In the genomic region with DNA sequence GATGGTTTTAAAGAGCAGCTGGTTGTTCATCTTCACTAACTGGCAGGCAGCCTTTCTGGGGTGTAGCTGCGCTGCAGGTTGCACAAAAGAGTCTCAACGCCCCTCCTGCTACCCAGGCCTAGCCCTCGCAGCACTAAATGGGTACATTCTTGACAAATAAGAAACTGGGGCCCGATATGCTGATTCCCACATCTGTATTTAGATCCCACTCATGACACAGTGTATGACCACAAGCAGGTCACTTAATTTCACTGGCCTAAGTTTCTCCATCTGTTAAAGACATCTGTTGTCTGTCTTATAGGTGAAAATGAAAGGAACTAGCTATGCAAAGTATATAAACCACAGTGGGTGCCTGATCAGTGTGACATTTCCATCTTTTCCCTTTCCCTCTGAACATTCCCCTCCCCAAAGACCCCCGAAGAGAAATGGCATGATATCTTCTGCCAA, we compare ENCODE assay signal across 10 cellular contexts.
A peak's percentile ranks its signal among the peaks of the same experiment; 100 is the strongest.
DNase-seq lines count a peak whose midpoint lies in the region; ATAC-seq and TF ChIP-seq lines count a peak whose summit lies in the region.
"Had no signal": no experiment of that assay in that cellular context is flagged by ENCODE, and none has a peak within 500 bp of the region (broad histone marks: within the 10 kb centered on the region; RNA-seq: fewer than 3 reads in every experiment).

No MANE protein-coding gene starts in this region.

- peak; percentile 45 for DNase-seq in NCI-H82 (lab: John Stamatoyannopoulos, UW)
- DNase-seq in NCI-H82 treated with DMSO at 0.1 percent for 48 hours (lab: John Stamatoyannopoulos, UW; ENCODE audit: unreplicated experiment), result no peak
- DNase-seq in RWPE1 (ENCODE audit: low spot score), result no peak
- DNase-seq in transverse colon, result no peak
- no peak for DNase-seq in effector memory CD8-positive, alpha-beta T cell
- DNase-seq in left colon, result no peak
- no peak for DNase-seq in CD1c-positive myeloid dendritic cell (ENCODE audit: extremely low spot score)
- DNase-seq: activated CD4-positive, alpha-beta T cell treated with anti-CD3 and anti-CD28 coated beads, Interleukin-2, amount 50 U/mL, for 1 hour had no signal

- H3K27ac ChIP-seq in RWPE1 (peak overlapping the region; percentile 33; the same call in 1 of the 2 replicates), transverse colon (peak overlapping the region; percentile 51 to 78 (median 58))
- H3K27ac ChIP-seq: 22Rv1 had no signal

- peaks cover 6 to 8% of the 10 kb centered on the region in 2 donors for H3K9me3 Mint-ChIP-seq in effector memory CD8-positive, alpha-beta T cell

- POLR2A ChIA-PET in RWPE1 (lab: Yijun Ruan, JAX; ENCODE audit: low non-redundant PET), result no interaction called here

- intact Hi-C loops in transverse colon (cut with DNase I; ENCODE audit: low total_unique reads) (no loop called here), left colon (cut with DNase I, micrococcal nuclease) (no loop called here)

- 72 to 80% methylated on average over 1 to 5 of the region's 5 CpGs for WGBS in transverse colon (ENCODE audit: low coverage in 1 of 2), 2 donors

- no peaks in the 10 kb centered on the region for H3K36me3 Mint-ChIP-seq in effector memory CD8-positive, alpha-beta T cell (ENCODE audit: insufficient read depth)

- no peak overlapping the region for H3K27ac Mint-ChIP-seq in effector memory CD8-positive, alpha-beta T cell

- no peaks in the 10 kb centered on the region for H3K4me1 Mint-ChIP-seq in effector memory CD8-positive, alpha-beta T cell (ENCODE audit: low read depth in 2 of 2)

- H3K36me3 ChIP-seq in transverse colon, result no peaks in the 10 kb centered on the region

- CTCF ChIA-PET in RWPE1 (lab: Yijun Ruan, JAX), result no interaction called here

- H3K9me3 ChIP-seq in transverse colon, result no peaks in the 10 kb centered on the region

- H3K27me3 Mint-ChIP-seq in effector memory CD8-positive, alpha-beta T cell, result peaks cover 6 to 14% of the 10 kb centered on the region in 2 donors

- ATAC-seq in HG02870 (IDR thresholded peaks at IDR 0.05; ENCODE audit: unreplicated experiment) (peak; percentile 90), left colon (no peak)
- ATAC-seq in effector memory CD8-positive, alpha-beta T cell (replicated peaks), result no peak

- peaks cover 14 to 57% (median 19%) of the 10 kb centered on the region in 4 donors for H3K4me1 ChIP-seq in transverse colon

- in situ Hi-C loops in transverse colon (cut with MboI; ENCODE audit: low pct_ligation_motif_present in 1 of 4, low pct_unique_long_range_greater_than_20kb in 1 of 4, low sequenced_read_pairs in 3 of 4), result no loop called here

- TF ChIP-seq POLR2A in transverse colon (IDR thresholded peaks at IDR 0.05), result no peak

- TF ChIP-seq CTCF in RWPE1 (conservative IDR thresholded peaks at IDR 0.05; ENCODE audit: low read depth) (no peak), transverse colon (IDR thresholded peaks at IDR 0.05) (no peak)

- no peak overlapping the region for H3K4me3 Mint-ChIP-seq in effector memory CD8-positive, alpha-beta T cell

- TF ChIP-seq EP300 in transverse colon (IDR thresholded peaks at IDR 0.05; ENCODE audit: low read depth), result no peak

- H3K4me3 ChIP-seq in transverse colon, result no peak overlapping the region

- H3K27me3 ChIP-seq in transverse colon, result no peaks in the 10 kb centered on the region
